ENCODE assay signal across 6 cellular contexts in genomic region chr10:51760864-51761263, GRCh38.
"Had no signal": no experiment of that assay in that cellular context is flagged by ENCODE, and none has a peak within 500 bp of the region (broad histone marks: within the 10 kb centered on the region; RNA-seq: fewer than 3 reads in every experiment).

No MANE protein-coding gene starts in this region.

- ATAC-seq: HepG2 had no signal

- FAIRE-seq: HepG2, HTR-8/SVneo had no signal

- DNase-seq: IMR-90, KBM-7, KG1 had no signal

- H3K27ac ChIP-seq: HL-60 had no signal
